In the genomic region with DNA sequence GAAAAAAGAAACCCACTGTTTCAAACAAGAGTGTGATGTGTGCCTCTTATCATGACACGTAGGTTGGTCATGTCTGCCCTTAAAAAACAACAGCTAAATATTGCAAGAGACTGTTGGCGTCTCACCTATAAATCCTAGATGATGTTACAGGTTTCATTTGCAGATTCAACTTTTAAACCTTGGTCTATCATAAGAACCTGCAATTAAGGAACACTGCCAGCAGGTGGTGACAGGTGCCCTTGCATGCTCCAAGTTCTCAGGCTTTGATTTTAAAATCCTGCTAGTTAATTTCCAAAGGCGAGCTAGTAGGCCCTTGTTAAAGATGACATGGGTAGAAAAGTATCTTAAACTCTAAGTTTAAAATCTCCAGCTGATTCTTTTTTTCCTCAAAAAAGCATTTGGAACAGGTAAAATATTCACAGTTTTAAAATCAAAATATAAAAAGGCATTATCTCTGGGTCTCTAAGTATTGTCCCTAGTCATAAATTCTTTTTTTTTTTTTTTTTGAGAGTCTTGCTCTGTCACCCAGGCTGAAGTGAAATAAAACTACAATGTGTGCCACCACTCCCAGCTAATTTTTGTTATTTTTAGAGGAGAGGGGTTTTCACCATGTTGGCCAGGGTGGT, we compare ENCODE assay signal across 9 cellular contexts. TPM values are rescaled to one million over a fixed set of nuclear protein-coding genes. Genes with fewer than 3 reads are reported as not detected.
DNase-seq lines count a peak whose midpoint lies in the region; TF ChIP-seq lines count a peak whose summit lies in the region.
"Had no signal": no experiment of that assay in that cellular context is flagged by ENCODE, and none has a peak within 500 bp of the region (broad histone marks: within the 10 kb centered on the region; RNA-seq: fewer than 3 reads in every experiment).

No MANE protein-coding gene starts in this region.

- H3K36me3 Mint-ChIP-seq in activated CD4-positive, alpha-beta T cell treated with anti-CD3 and anti-CD28 coated beads, Interleukin-2, amount 10 ng/mL, durations not matched to agents 7 days and 5 days (ENCODE audit: low read depth), result peaks cover 16% of the 10 kb centered on the region

- H2AFZ ChIP-seq in osteoblast (ENCODE audit: low read length), result no peak overlapping the region

- H3K4me3 ChIP-seq in effector memory CD4-positive, alpha-beta T cell (ENCODE audit: insufficient read depth, low read depth, low read length, poor library complexity, severe bottlenecking), result no peak overlapping the region
- no peak overlapping the region for H3K4me3 ChIP-seq in osteoblast (ENCODE audit: insufficient read depth, low read length)
- no peak overlapping the region for H3K4me3 ChIP-seq in vagina

- no peaks in the 10 kb centered on the region for H3K27me3 ChIP-seq in effector memory CD4-positive, alpha-beta T cell (replicated peaks; ENCODE audit: control insufficient read depth, insufficient read depth, low read length, poor library complexity, severe bottlenecking)
- H3K27me3 ChIP-seq in osteoblast (ENCODE audit: insufficient read depth, low read length) (no peaks in the 10 kb centered on the region), vagina (no peaks in the 10 kb centered on the region)
- H3K27me3 ChIP-seq: neutrophil had no signal

- H3K27ac ChIP-seq in effector memory CD4-positive, alpha-beta T cell (ENCODE audit: insufficient read depth, low read length, poor library complexity, severe bottlenecking), result no peak overlapping the region
- no peak overlapping the region for H3K27ac ChIP-seq in osteoblast (ENCODE audit: low read depth, low read length)
- no peak overlapping the region for H3K27ac ChIP-seq in vagina
- H3K27ac ChIP-seq: neutrophil had no signal

- DNase-seq in A172 (ENCODE audit: low spot score) (peak; percentile 44), NCI-H345 treated with DMSO at 0.1 percent for 48 hours (lab: John Stamatoyannopoulos, UW; ENCODE audit: unreplicated experiment) (peak; percentile 54), osteoblast (ENCODE audit: insufficient read length, low spot score, missing footprints) (peak; percentile 83), vagina (ENCODE audit: extremely low spot score in 2 of 2) (no peak), NCI-H1048 (lab: John Stamatoyannopoulos, UW) (no peak)
- peak; percentile 84 for DNase-seq in activated CD4-positive, alpha-beta T cell treated with anti-CD3 and anti-CD28 coated beads, Interleukin-2, amount 10 ng/mL, durations not matched to agents 7 days and 5 days
- peak; percentile 17 to 54 (median 23) for DNase-seq in effector memory CD4-positive, alpha-beta T cell

- H3K4me2 ChIP-seq in osteoblast (ENCODE audit: insufficient read depth, low read length), result no peak overlapping the region

- H3K9me3 Mint-ChIP-seq in activated CD4-positive, alpha-beta T cell treated with anti-CD3 and anti-CD28 coated beads, Interleukin-2, amount 10 ng/mL, durations not matched to agents 7 days and 5 days, result no peaks in the 10 kb centered on the region

- peaks cover 45% of the 10 kb centered on the region for H4K20me1 ChIP-seq in osteoblast (ENCODE audit: insufficient read depth, low read length)

- no peak overlapping the region for H3K27ac Mint-ChIP-seq in activated CD4-positive, alpha-beta T cell treated with anti-CD3 and anti-CD28 coated beads, Interleukin-2, amount 10 ng/mL, durations not matched to agents 7 days and 5 days

- no peaks in the 10 kb centered on the region for H3K27me3 Mint-ChIP-seq in activated CD4-positive, alpha-beta T cell treated with anti-CD3 and anti-CD28 coated beads, Interleukin-2, amount 10 ng/mL, durations not matched to agents 7 days and 5 days

- intact Hi-C loops in vagina (cut with DNase I), result loop anchor here (5.0 kb wide), 1 partner anchor 83 kb away; no protein-coding TSS in a partner anchor

- H3K79me2 ChIP-seq in osteoblast (ENCODE audit: insufficient read depth, low read length), result peaks cover 47% of the 10 kb centered on the region

- CTCF ChIA-PET in activated CD4-positive, alpha-beta T cell treated with anti-CD3 and anti-CD28 coated beads, Interleukin-2, amount 10 ng/mL, durations not matched to agents 7 days and 5 days (lab: Charles Lee), result interaction anchor here (0.5 to 2.0 kb wide), 30 partner anchors 8 to 502 kb away, joined by 3 to 20 read pairs (median 3); no protein-coding TSS in a partner anchor

- POLR2A ChIA-PET in activated CD4-positive, alpha-beta T cell treated with anti-CD3 and anti-CD28 coated beads, Interleukin-2, amount 10 ng/mL, durations not matched to agents 7 days and 5 days (lab: Charles Lee), result no interaction called here

- no peaks in the 10 kb centered on the region for H3K9me3 ChIP-seq in effector memory CD4-positive, alpha-beta T cell (ENCODE audit: control insufficient read depth, low read length)
- no peaks in the 10 kb centered on the region for H3K9me3 ChIP-seq in osteoblast (ENCODE audit: low read depth, low read length)
- H3K9me3 ChIP-seq in vagina, result no peaks in the 10 kb centered on the region
- H3K9me3 ChIP-seq: neutrophil had no signal

- peaks cover 8% of the 10 kb centered on the region for H3K4me1 ChIP-seq in effector memory CD4-positive, alpha-beta T cell (ENCODE audit: control insufficient read depth, insufficient read depth, low read length, poor library complexity, severe bottlenecking)
- H3K4me1 ChIP-seq in osteoblast (ENCODE audit: insufficient read depth, low read length) (peaks cover 4% of the 10 kb centered on the region), vagina (peaks cover 31% of the 10 kb centered on the region)

- H3K4me3 Mint-ChIP-seq in activated CD4-positive, alpha-beta T cell treated with anti-CD3 and anti-CD28 coated beads, Interleukin-2, amount 10 ng/mL, durations not matched to agents 7 days and 5 days, result no peak overlapping the region

- H3K4me1 Mint-ChIP-seq in activated CD4-positive, alpha-beta T cell treated with anti-CD3 and anti-CD28 coated beads, Interleukin-2, amount 10 ng/mL, durations not matched to agents 7 days and 5 days, result peaks cover 54% of the 10 kb centered on the region

- no peak for TF ChIP-seq POLR2A in vagina (IDR thresholded peaks at IDR 0.05)

- peak; percentile 79 for TF ChIP-seq CTCF in GM12872 (IDR thresholded peaks at IDR 0.05; ENCODE audit: insufficient read depth, low read depth, low read length)
- peak; percentile 63 for TF ChIP-seq CTCF in osteoblast (IDR thresholded peaks at IDR 0.05; ENCODE audit: extremely low read depth, low read depth, low read length)
- peak; percentile 35 to 48 (median 44) for TF ChIP-seq CTCF in vagina (IDR thresholded peaks at IDR 0.05)

- no peaks in the 10 kb centered on the region for H3K36me3 ChIP-seq in effector memory CD4-positive, alpha-beta T cell (ENCODE audit: control insufficient read depth, insufficient read depth, low read length)
- H3K36me3 ChIP-seq in osteoblast (ENCODE audit: insufficient read depth, low read length) (no peaks in the 10 kb centered on the region), vagina (no peaks in the 10 kb centered on the region)
- H3K36me3 ChIP-seq: neutrophil had no signal

RNA-seq across cellular contexts. Expression of gene CLSTN1, which starts 39.1 kb away (rescaled TPM):
- 24.3 and 27.2 TPM in 2 replicates for total RNA-seq in A172 (2014; rRNA removed; shearing (Covaris generic))
- total RNA-seq in activated CD4-positive, alpha-beta T cell treated with anti-CD3 and anti-CD28 coated beads, Interleukin-2, amount 10 ng/mL, durations not matched to agents 7 days and 5 days, result 100 to 1,000 TPM; 121 to 134 TPM
- 110 and 140 TPM in 2 replicates for total RNA-seq in osteoblast
- total RNA-seq in vagina, result 96.5 TPM

Comparison
In these comparisons a context has a peak if more than half of its experiments do, and no peak if none do; other contexts are left out.
1. DNase-seq: peak in A172 (single experiment), NCI-H345 treated with DMSO at 0.1 percent for 48 hours (single experiment), activated CD4-positive, alpha-beta T cell treated with anti-CD3 and anti-CD28 coated beads, Interleukin-2, amount 10 ng/mL, durations not matched to agents 7 days and 5 days (single experiment), effector memory CD4-positive, alpha-beta T cell (3 of 3) and osteoblast (single experiment); none in vagina (0 of 2) and NCI-H1048 (single experiment).
2. Peak in every context shown above with its lines, with median percentiles within 50 percentile points of each other: CTCF ChIP-seq.